ENCODE assay signal across 9 cellular contexts in genomic region chr12:47881826-47882427, GRCh38. TPM values are rescaled to one million over a fixed set of nuclear protein-coding genes. Genes with fewer than 3 reads are reported as not detected.
DNase-seq lines count a peak whose midpoint lies in the region; ATAC-seq and TF ChIP-seq lines count a peak whose summit lies in the region.
"Had no signal": no experiment of that assay in that cellular context is flagged by ENCODE, and none has a peak within 500 bp of the region (broad histone marks: within the 10 kb centered on the region; RNA-seq: fewer than 3 reads in every experiment).

No MANE protein-coding gene starts in this region.

- no peaks in the 10 kb centered on the region for H3K9me3 ChIP-seq in vagina

- DNase-seq in natural killer cell treated with Interleukin-12 subunit alpha and Interleukin-12 subunit beta and Interleukin-15 and Interleukin-18, amount 100 ng/mL, for 72 hours (ENCODE audit: low spot score), result no peak
- DNase-seq in natural killer cell (no peak), islet precursor cell (peak; percentile 91), vagina (ENCODE audit: extremely low spot score in 2 of 2) (peak in 1 of 2 donors; percentile 94), NCI-H524 (lab: John Stamatoyannopoulos, UW) (no peak), anterior cingulate cortex (lab: John Stamatoyannopoulos, UW) (no peak)
- no peak for DNase-seq in activated T-cell treated with anti-CD3 and anti-CD28 coated beads, Interleukin-2, amount 50 U/mL, for 72 hours
- DNase-seq: WERI-Rb-1 had no signal

- H3K27me3 Mint-ChIP-seq in natural killer cell treated with Interleukin-12 subunit alpha and Interleukin-12 subunit beta and Interleukin-15 and Interleukin-18, amount 100 ng/mL, for 72 hours, result peaks cover 6 to 18% of the 10 kb centered on the region in 2 donors
- peaks cover 16 to 17% of the 10 kb centered on the region in 2 donors for H3K27me3 Mint-ChIP-seq in natural killer cell (ENCODE audit: low read depth in 2 of 2)
- no peaks in the 10 kb centered on the region for H3K27me3 Mint-ChIP-seq in activated T-cell treated with anti-CD3 and anti-CD28 coated beads, Interleukin-2, amount 50 U/mL, for 72 hours (ENCODE audit: low read depth)

- intact Hi-C loops in natural killer cell (cut with micrococcal nuclease), result no loop called here
- intact Hi-C loops in vagina (cut with DNase I), result no loop called here

- H3K9me3 Mint-ChIP-seq in natural killer cell treated with Interleukin-12 subunit alpha and Interleukin-12 subunit beta and Interleukin-15 and Interleukin-18, amount 100 ng/mL, for 72 hours, result no peaks in the 10 kb centered on the region
- no peaks in the 10 kb centered on the region for H3K9me3 Mint-ChIP-seq in natural killer cell
- no peaks in the 10 kb centered on the region for H3K9me3 Mint-ChIP-seq in activated T-cell treated with anti-CD3 and anti-CD28 coated beads, Interleukin-2, amount 50 U/mL, for 72 hours

- no peaks in the 10 kb centered on the region for H3K27me3 ChIP-seq in vagina

- H3K4me1 ChIP-seq in vagina, result peaks cover 24% of the 10 kb centered on the region

- no peak for TF ChIP-seq POLR2A in vagina (IDR thresholded peaks at IDR 0.05)

- peaks cover 0 to 9% of the 10 kb centered on the region in 2 donors for H3K36me3 ChIP-seq in vagina
- H3K36me3 ChIP-seq: WERI-Rb-1 had no signal

- no peak for ATAC-seq in natural killer cell treated with Interleukin-12 subunit alpha and Interleukin-12 subunit beta and Interleukin-15 and Interleukin-18, amount 100 ng/mL, for 72 hours
- ATAC-seq in natural killer cell, result no peak
- no peak for ATAC-seq in activated T-cell treated with anti-CD3 and anti-CD28 coated beads, Interleukin-2, amount 50 U/mL, for 72 hours (replicated peaks in 1 of 2)
- ATAC-seq in HG03196 (IDR thresholded peaks at IDR 0.05; ENCODE audit: unreplicated experiment), result no peak

- H3K36me3 Mint-ChIP-seq in natural killer cell treated with Interleukin-12 subunit alpha and Interleukin-12 subunit beta and Interleukin-15 and Interleukin-18, amount 100 ng/mL, for 72 hours, result no peaks in the 10 kb centered on the region
- H3K36me3 Mint-ChIP-seq in natural killer cell, result no peaks in the 10 kb centered on the region
- H3K36me3 Mint-ChIP-seq in activated T-cell treated with anti-CD3 and anti-CD28 coated beads, Interleukin-2, amount 50 U/mL, for 72 hours (ENCODE audit: insufficient read depth in 2 of 2), result peaks cover 46 to 65% of the 10 kb centered on the region in 2 donors

- peaks cover 37 to 45% of the 10 kb centered on the region in 2 donors for H3K4me1 Mint-ChIP-seq in natural killer cell treated with Interleukin-12 subunit alpha and Interleukin-12 subunit beta and Interleukin-15 and Interleukin-18, amount 100 ng/mL, for 72 hours (ENCODE audit: low read depth in 2 of 2)
- H3K4me1 Mint-ChIP-seq in natural killer cell, result peaks cover 6 to 20% of the 10 kb centered on the region in 2 donors
- H3K4me1 Mint-ChIP-seq in activated T-cell treated with anti-CD3 and anti-CD28 coated beads, Interleukin-2, amount 50 U/mL, for 72 hours (ENCODE audit: low read depth), result peaks cover 89% of the 10 kb centered on the region

- TF ChIP-seq CTCF in natural killer cell (IDR thresholded peaks at IDR 0.05) (no peak), vagina (IDR thresholded peaks at IDR 0.05) (no peak)

- peak overlapping the region; percentile 45 for H3K4me3 Mint-ChIP-seq in natural killer cell treated with Interleukin-12 subunit alpha and Interleukin-12 subunit beta and Interleukin-15 and Interleukin-18, amount 100 ng/mL, for 72 hours
- H3K4me3 Mint-ChIP-seq in natural killer cell, result no peak overlapping the region
- H3K4me3 Mint-ChIP-seq in activated T-cell treated with anti-CD3 and anti-CD28 coated beads, Interleukin-2, amount 50 U/mL, for 72 hours, result peak overlapping the region; percentile 89 to 90

- H3K27ac Mint-ChIP-seq in natural killer cell treated with Interleukin-12 subunit alpha and Interleukin-12 subunit beta and Interleukin-15 and Interleukin-18, amount 100 ng/mL, for 72 hours, result peak overlapping the region in 1 of 2 donors; percentile 76
- H3K27ac Mint-ChIP-seq in natural killer cell, result peak overlapping the region in 1 of 2 donors; percentile 8
- H3K27ac Mint-ChIP-seq in activated T-cell treated with anti-CD3 and anti-CD28 coated beads, Interleukin-2, amount 50 U/mL, for 72 hours, result peak overlapping the region; percentile 91

- H3K27ac ChIP-seq in vagina, result peak overlapping the region; percentile 80
- H3K27ac ChIP-seq: WERI-Rb-1 had no signal

- H3K4me3 ChIP-seq in vagina, result no peak overlapping the region

RNA-seq across cellular contexts. Expression of gene VDR, which starts 22.9 kb away (rescaled TPM):
- 10 to 100 TPM; 12.0 to 23.0 TPM for total RNA-seq in natural killer cell treated with Interleukin-12 subunit alpha and Interleukin-12 subunit beta and Interleukin-15 and Interleukin-18, amount 100 ng/mL, for 72 hours
- total RNA-seq in natural killer cell, result 1 to 10 TPM; 1.1 to 2.5 (median 1.6) TPM
- 100 to 1,000 TPM; 217 to 224 TPM for total RNA-seq in activated T-cell treated with anti-CD3 and anti-CD28 coated beads, Interleukin-2, amount 50 U/mL, for 72 hours
- total RNA-seq in vagina, result 23.6 TPM
